Comparison of ENCODE assay signal across 14 cellular contexts in genomic region chr4:108337923-108338322, GRCh38.
A peak's percentile ranks its signal among the peaks of the same experiment; 100 is the strongest.
DNase-seq lines count a peak whose midpoint lies in the region; ATAC-seq and TF ChIP-seq lines count a peak whose summit lies in the region.
"Had no signal": no experiment of that assay in that cellular context is flagged by ENCODE, and none has a peak within 500 bp of the region (broad histone marks: within the 10 kb centered on the region; RNA-seq: fewer than 3 reads in every experiment).

No MANE protein-coding gene starts in this region.

- intact Hi-C loops in Right ventricle myocardium superior (cut with DNase I): no loop called here
- intact Hi-C loops in activated CD4-positive, alpha-beta memory T cell treated with anti-CD3 and anti-CD28 coated beads for 36 hours (cut with micrococcal nuclease): no loop called here

- H3K27ac Mint-ChIP-seq in activated CD4-positive, alpha-beta memory T cell treated with anti-CD3 and anti-CD28 coated beads for 36 hours: no peak overlapping the region
- H3K27ac Mint-ChIP-seq: activated CD8-positive, alpha-beta T cell treated with anti-CD3 and anti-CD28 coated beads, Interleukin-2, amount 10 ng/mL, durations not matched to agents 7 days and 5 days; activated T-helper 17 cell treated with anti-CD3 and anti-CD28 coated beads, Interleukin-2, amount 50 U/mL, for 72 hours; stimulated activated naive B cell treated with anti-CD40 and anti-IgM and Interleukin-4, amounts not matched to agents 10 μg/mL and 1 μg/mL and 100 μg/mL, for 72 hours had no signal

- POLR2A ChIA-PET in activated CD4-positive, alpha-beta memory T cell treated with anti-CD3 and anti-CD28 coated beads for 36 hours (lab: Charles Lee): no interaction called here

- H3K36me3 ChIP-seq in cardiac muscle cell: no peaks in the 10 kb centered on the region
- H3K36me3 ChIP-seq: neutrophil, upper lobe of right lung had no signal

- ATAC-seq in Right ventricle myocardium superior (ENCODE audit: poor library complexity): no peak
- no peak; the same call in 2 of the 3 replicates for ATAC-seq in SK-N-SH treated with all-trans-retinoic acid at 6 μM for 48 hours
- ATAC-seq in HG02623 (IDR thresholded peaks at IDR 0.05; ENCODE audit: unreplicated experiment): no peak
- ATAC-seq: activated CD8-positive, alpha-beta T cell treated with anti-CD3 and anti-CD28 coated beads, Interleukin-2, amount 10 ng/mL, durations not matched to agents 7 days and 5 days; activated T-helper 17 cell treated with anti-CD3 and anti-CD28 coated beads, Interleukin-2, amount 50 U/mL, for 72 hours; stimulated activated naive B cell treated with anti-CD40 and anti-IgM and Interleukin-4, amounts not matched to agents 10 μg/mL and 1 μg/mL and 100 μg/mL, for 72 hours; upper lobe of right lung had no signal

- DNase-seq in cardiac muscle cell (ENCODE audit: low read depth in 1 of 2, low spot score in 1 of 2): no peak
- DNase-seq in Right ventricle myocardium superior: no peak
- peak; percentile 79 for DNase-seq in fibroblast of villous mesenchyme (ENCODE audit: low read depth)
- no peak for DNase-seq in activated CD4-positive, alpha-beta memory T cell treated with anti-CD3 and anti-CD28 coated beads for 36 hours
- DNase-seq in stimulated activated CD4-positive, alpha-beta T cell treated with anti-CD3 and anti-CD28 coated beads, Interleukin-4, amount 100 ng/mL, for 4 hours: no peak
- DNase-seq in activated gamma-delta T cell treated with Interleukin-2 at 50 U/mL for 16 hours: no peak
- DNase-seq: activated CD8-positive, alpha-beta T cell treated with anti-CD3 and anti-CD28 coated beads, Interleukin-2, amount 10 ng/mL, durations not matched to agents 7 days and 5 days; Calu3; stimulated activated naive B cell treated with anti-CD40 and anti-IgM and Interleukin-4, amounts not matched to agents 10 μg/mL and 1 μg/mL and 100 μg/mL, for 72 hours; upper lobe of right lung had no signal

- H3K9me3 Mint-ChIP-seq in activated CD4-positive, alpha-beta memory T cell treated with anti-CD3 and anti-CD28 coated beads for 36 hours: no peaks in the 10 kb centered on the region
- H3K9me3 Mint-ChIP-seq: activated T-helper 17 cell treated with anti-CD3 and anti-CD28 coated beads, Interleukin-2, amount 50 U/mL, for 72 hours; stimulated activated naive B cell treated with anti-CD40 and anti-IgM and Interleukin-4, amounts not matched to agents 10 μg/mL and 1 μg/mL and 100 μg/mL, for 72 hours had no signal

- peak overlapping the region; percentile 90 for H3K27ac ChIP-seq in cardiac muscle cell
- H3K27ac ChIP-seq: neutrophil, upper lobe of right lung had no signal

- H3K4me3 ChIP-seq in cardiac muscle cell (no peak overlapping the region), fibroblast of villous mesenchyme (ENCODE audit: low read depth, low read length) (no peak overlapping the region)
- H3K4me3 ChIP-seq: upper lobe of right lung had no signal

- H3K4me1 Mint-ChIP-seq in activated CD4-positive, alpha-beta memory T cell treated with anti-CD3 and anti-CD28 coated beads for 36 hours (ENCODE audit: low read depth): peaks cover 11% of the 10 kb centered on the region
- H3K4me1 Mint-ChIP-seq: stimulated activated naive B cell treated with anti-CD40 and anti-IgM and Interleukin-4, amounts not matched to agents 10 μg/mL and 1 μg/mL and 100 μg/mL, for 72 hours had no signal

- no peaks in the 10 kb centered on the region for H3K27me3 Mint-ChIP-seq in activated CD4-positive, alpha-beta memory T cell treated with anti-CD3 and anti-CD28 coated beads for 36 hours
- H3K27me3 Mint-ChIP-seq: activated T-helper 17 cell treated with anti-CD3 and anti-CD28 coated beads, Interleukin-2, amount 50 U/mL, for 72 hours had no signal

- no peaks in the 10 kb centered on the region for H3K27me3 ChIP-seq in cardiac muscle cell
- H3K27me3 ChIP-seq: neutrophil, upper lobe of right lung had no signal

- peaks cover 72% of the 10 kb centered on the region for H3K4me1 ChIP-seq in cardiac muscle cell (ENCODE audit: low read depth)
- H3K4me1 ChIP-seq: upper lobe of right lung had no signal

- no peaks in the 10 kb centered on the region for H3K36me3 Mint-ChIP-seq in activated CD4-positive, alpha-beta memory T cell treated with anti-CD3 and anti-CD28 coated beads for 36 hours
- H3K36me3 Mint-ChIP-seq: stimulated activated naive B cell treated with anti-CD40 and anti-IgM and Interleukin-4, amounts not matched to agents 10 μg/mL and 1 μg/mL and 100 μg/mL, for 72 hours had no signal

- H3K4me3 Mint-ChIP-seq in activated CD4-positive, alpha-beta memory T cell treated with anti-CD3 and anti-CD28 coated beads for 36 hours: no peak overlapping the region
- H3K4me3 Mint-ChIP-seq: activated CD8-positive, alpha-beta T cell treated with anti-CD3 and anti-CD28 coated beads, Interleukin-2, amount 10 ng/mL, durations not matched to agents 7 days and 5 days; activated T-helper 17 cell treated with anti-CD3 and anti-CD28 coated beads, Interleukin-2, amount 50 U/mL, for 72 hours; stimulated activated naive B cell treated with anti-CD40 and anti-IgM and Interleukin-4, amounts not matched to agents 10 μg/mL and 1 μg/mL and 100 μg/mL, for 72 hours had no signal

- H3K9me3 ChIP-seq in cardiac muscle cell (ENCODE audit: low read depth): no peaks in the 10 kb centered on the region
- H3K9me3 ChIP-seq: neutrophil, upper lobe of right lung had no signal

- no peak for TF ChIP-seq CTCF in cardiac muscle cell (IDR thresholded peaks at IDR 0.05; ENCODE audit: low read depth, low read length)
- no peak for TF ChIP-seq CTCF in fibroblast of villous mesenchyme (IDR thresholded peaks at IDR 0.05; ENCODE audit: insufficient read depth, low read depth, low read length)

- CTCF ChIA-PET in activated CD4-positive, alpha-beta memory T cell treated with anti-CD3 and anti-CD28 coated beads for 36 hours (lab: Charles Lee): no interaction called here

TF ChIP-seq in SK-N-SH treated with all-trans-retinoic acid at 6 μM for 48 hours, 23 proteins besides CTCF, POLR2A, EP300 and RAD21 (continues in another document):
- peak; percentile 90 for TF ChIP-seq TCF4 (CRISPR knock-in tag; IDR thresholded peaks at IDR 0.05; ENCODE audit: borderline replicate concordance)
- no peak for TF ChIP-seq TOX (CRISPR knock-in tag; IDR thresholded peaks at IDR 0.05; ENCODE audit: borderline replicate concordance)
- TF ChIP-seq PPARA (CRISPR knock-in tag; IDR thresholded peaks at IDR 0.05; ENCODE audit: borderline replicate concordance): no peak
- TF ChIP-seq OSR1 (CRISPR knock-in tag; IDR thresholded peaks at IDR 0.05): no peak
- no peak for TF ChIP-seq RARB (CRISPR knock-in tag; IDR thresholded peaks at IDR 0.05)
- peak; percentile 32; the same call in 1 of the 2 replicates for TF ChIP-seq ZNF70 (CRISPR knock-in tag; IDR thresholded peaks at IDR 0.05)
- TF ChIP-seq, protein P1, sequence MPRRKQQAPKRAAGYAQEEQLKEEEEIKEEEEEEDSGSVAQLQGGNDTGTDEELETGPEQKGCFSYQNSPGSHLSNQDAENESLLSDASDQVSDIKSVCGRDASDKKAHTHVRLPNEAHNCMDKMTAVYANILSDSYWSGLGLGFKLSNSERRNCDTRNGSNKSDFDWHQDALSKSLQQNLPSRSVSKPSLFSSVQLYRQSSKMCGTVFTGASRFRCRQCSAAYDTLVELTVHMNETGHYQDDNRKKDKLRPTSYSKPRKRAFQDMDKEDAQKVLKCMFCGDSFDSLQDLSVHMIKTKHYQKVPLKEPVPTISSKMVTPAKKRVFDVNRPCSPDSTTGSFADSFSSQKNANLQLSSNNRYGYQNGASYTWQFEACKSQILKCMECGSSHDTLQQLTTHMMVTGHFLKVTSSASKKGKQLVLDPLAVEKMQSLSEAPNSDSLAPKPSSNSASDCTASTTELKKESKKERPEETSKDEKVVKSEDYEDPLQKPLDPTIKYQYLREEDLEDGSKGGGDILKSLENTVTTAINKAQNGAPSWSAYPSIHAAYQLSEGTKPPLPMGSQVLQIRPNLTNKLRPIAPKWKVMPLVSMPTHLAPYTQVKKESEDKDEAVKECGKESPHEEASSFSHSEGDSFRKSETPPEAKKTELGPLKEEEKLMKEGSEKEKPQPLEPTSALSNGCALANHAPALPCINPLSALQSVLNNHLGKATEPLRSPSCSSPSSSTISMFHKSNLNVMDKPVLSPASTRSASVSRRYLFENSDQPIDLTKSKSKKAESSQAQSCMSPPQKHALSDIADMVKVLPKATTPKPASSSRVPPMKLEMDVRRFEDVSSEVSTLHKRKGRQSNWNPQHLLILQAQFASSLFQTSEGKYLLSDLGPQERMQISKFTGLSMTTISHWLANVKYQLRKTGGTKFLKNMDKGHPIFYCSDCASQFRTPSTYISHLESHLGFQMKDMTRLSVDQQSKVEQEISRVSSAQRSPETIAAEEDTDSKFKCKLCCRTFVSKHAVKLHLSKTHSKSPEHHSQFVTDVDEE (CRISPR knock-in tag; IDR thresholded peaks at IDR 0.05): peak; percentile 65; the same call in 1 of the 2 replicates
- TF ChIP-seq ARNTL (CRISPR knock-in tag; IDR thresholded peaks at IDR 0.05; ENCODE audit: borderline replicate concordance, low read depth): no peak
- no peak for TF ChIP-seq BACH2 (CRISPR knock-in tag; IDR thresholded peaks at IDR 0.05; ENCODE audit: borderline replicate concordance)
- TF ChIP-seq ZFP3 (CRISPR knock-in tag; IDR thresholded peaks at IDR 0.05): 0 out of 2 replicates have a peak, but pooled peaks have one; percentile 19
- TF ChIP-seq, protein P2, sequence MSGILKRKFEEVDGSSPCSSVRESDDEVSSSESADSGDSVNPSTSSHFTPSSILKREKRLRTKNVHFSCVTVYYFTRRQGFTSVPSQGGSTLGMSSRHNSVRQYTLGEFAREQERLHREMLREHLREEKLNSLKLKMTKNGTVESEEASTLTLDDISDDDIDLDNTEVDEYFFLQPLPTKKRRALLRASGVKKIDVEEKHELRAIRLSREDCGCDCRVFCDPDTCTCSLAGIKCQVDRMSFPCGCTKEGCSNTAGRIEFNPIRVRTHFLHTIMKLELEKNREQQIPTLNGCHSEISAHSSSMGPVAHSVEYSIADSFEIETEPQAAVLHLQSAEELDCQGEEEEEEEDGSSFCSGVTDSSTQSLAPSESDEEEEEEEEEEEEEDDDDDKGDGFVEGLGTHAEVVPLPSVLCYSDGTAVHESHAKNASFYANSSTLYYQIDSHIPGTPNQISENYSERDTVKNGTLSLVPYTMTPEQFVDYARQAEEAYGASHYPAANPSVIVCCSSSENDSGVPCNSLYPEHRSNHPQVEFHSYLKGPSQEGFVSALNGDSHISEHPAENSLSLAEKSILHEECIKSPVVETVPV (CRISPR knock-in tag; IDR thresholded peaks at IDR 0.05): no peak
